1 cellular context compared by ENCODE assay signal in the genomic region with DNA sequence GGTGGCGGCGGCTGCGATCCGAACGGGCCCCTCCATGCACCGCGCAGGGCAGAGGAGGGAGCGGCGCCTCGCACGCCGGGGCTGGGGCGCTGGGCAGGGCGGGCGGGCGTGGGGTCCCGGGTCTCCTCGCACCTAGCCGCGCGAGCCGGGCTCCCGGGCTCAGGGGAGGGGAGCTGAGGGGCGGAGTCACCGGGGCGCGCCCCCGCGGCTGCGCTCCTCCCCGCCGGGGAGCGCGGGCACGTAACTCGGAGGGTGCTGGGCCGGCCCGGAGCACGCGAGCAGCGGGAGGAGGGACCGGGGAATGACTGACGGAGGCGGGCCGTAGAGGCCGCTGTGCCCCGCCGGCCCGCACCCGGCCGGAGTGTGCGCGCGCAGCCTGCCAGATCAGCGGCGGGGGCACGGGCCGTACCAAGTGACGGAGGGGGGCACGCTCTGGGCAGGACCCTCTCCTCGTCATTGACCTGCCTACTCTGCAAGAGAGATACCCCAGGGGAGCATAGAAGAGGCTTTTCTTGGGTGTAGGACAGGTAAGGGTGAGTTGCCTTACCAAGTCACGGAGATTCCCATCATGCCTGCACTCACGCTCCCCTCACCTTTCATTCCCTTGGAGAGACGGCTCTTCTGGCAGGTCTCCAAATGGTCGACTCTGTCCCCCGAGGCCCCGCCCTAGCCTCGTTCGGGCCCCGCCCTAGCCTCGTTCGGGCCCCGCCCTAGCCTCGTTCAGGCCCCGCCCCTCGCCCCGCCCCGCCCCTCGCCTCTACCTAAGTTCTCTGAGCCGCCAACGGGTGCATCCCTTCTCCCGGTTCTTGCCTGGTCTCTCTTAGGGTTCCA.
TF ChIP-seq lines count a peak whose summit lies in the region.

Gene CDON (minus strand): TSS at position 188 of the 831 bp plus-strand sequence. CDS start 39,390 bp downstream, outside the sequence.

TF ChIP-seq in GM12878, 131 proteins besides CTCF, POLR2A, EP300 and RAD21 (continued from another document and continues in another):
- TF ChIP-seq ZBTB11 (CRISPR knock-in tag; IDR thresholded peaks at IDR 0.05) (no peak), ELK1 (IDR thresholded peaks at IDR 0.05; ENCODE audit: low read depth, low read length) (no peak), POLR2AphosphoS5 (IDR thresholded peaks at IDR 0.05; ENCODE audit: low read length) (peak; percentile 59; the same call in 1 of the 2 replicates), TARDBP (IDR thresholded peaks at IDR 0.05; ENCODE audit: borderline replicate concordance) (no peak), ZNF384 (IDR thresholded peaks at IDR 0.05; ENCODE audit: borderline replicate concordance, low read depth, low read length) (no peak), IKZF2 (IDR thresholded peaks at IDR 0.05) (no peak; a peak in 1 of 4 replicates), FOS (IDR thresholded peaks at IDR 0.05; ENCODE audit: borderline replicate concordance, extremely low read depth, insufficient read length) (no peak), SIX5 (IDR thresholded peaks at IDR 0.05; ENCODE audit: low read depth, low read length, severe bottlenecking) (peak; percentile 17), IRF4 (IDR thresholded peaks at IDR 0.05; ENCODE audit: low read depth, low read length) (peak; percentile 61; the same call in 1 of the 2 replicates), HDAC2 (IDR thresholded peaks at IDR 0.05) (no peak), TCF7 (IDR thresholded peaks at IDR 0.05; ENCODE audit: borderline replicate concordance) (no peak), USF1 (IDR thresholded peaks at IDR 0.05; ENCODE audit: borderline replicate concordance, extremely low read length, insufficient read depth, low read depth, low read length) (no peak), CHD2 (IDR thresholded peaks at IDR 0.05; ENCODE audit: borderline replicate concordance, low read depth, low read length) (peak; percentile 47; the same call in 1 of the 2 replicates), MLLT1 (IDR thresholded peaks at IDR 0.05) (peak; percentile 71), STAT1 (conservative IDR thresholded peaks at IDR 0.05) (peak; percentile 98), EGR1 (IDR thresholded peaks at IDR 0.05; ENCODE audit: borderline replicate concordance in 1 of 2, low read depth in 2 of 2, low read length in 2 of 2) (no peak), CREB1 (IDR thresholded peaks at IDR 0.05; ENCODE audit: low read depth) (no peak), RAD51 (IDR thresholded peaks at IDR 0.05) (no peak), BCL3 (IDR thresholded peaks at IDR 0.05; ENCODE audit: borderline replicate concordance, insufficient read depth, low read depth, low read length, poor library complexity, severe bottlenecking) (no peak), YBX1 (IDR thresholded peaks at IDR 0.05) (no peak), CBX3 (IDR thresholded peaks at IDR 0.05; ENCODE audit: borderline replicate concordance, low read depth) (no peak), YY1 (IDR thresholded peaks at IDR 0.05; ENCODE audit: low read depth, low read length) (0 out of 2 replicates have a peak, but pooled peaks have one; percentile 32), RELA (IDR thresholded peaks at IDR 0.05; ENCODE audit: borderline replicate concordance, partially characterized antibody) (peak; percentile 95), NFXL1 (IDR thresholded peaks at IDR 0.05; ENCODE audit: borderline replicate concordance) (no peak), MYC (IDR thresholded peaks at IDR 0.05; ENCODE audit: insufficient read depth, insufficient read length, insufficient replicate concordance, low read length, severe bottlenecking) (no peak), NR2F1 (conservative IDR thresholded peaks at IDR 0.05) (peak; percentile 83), KAT2A (conservative IDR thresholded peaks at IDR 0.05; ENCODE audit: control insufficient read depth, low read depth, low read length) (no peak), WRNIP1 (IDR thresholded peaks at IDR 0.05; ENCODE audit: borderline replicate concordance, low read depth, low read length) (no peak), KLF5 (IDR thresholded peaks at IDR 0.05; ENCODE audit: partially characterized antibody) (peak; percentile 99)
- TF ChIP-seq, protein P1, sequence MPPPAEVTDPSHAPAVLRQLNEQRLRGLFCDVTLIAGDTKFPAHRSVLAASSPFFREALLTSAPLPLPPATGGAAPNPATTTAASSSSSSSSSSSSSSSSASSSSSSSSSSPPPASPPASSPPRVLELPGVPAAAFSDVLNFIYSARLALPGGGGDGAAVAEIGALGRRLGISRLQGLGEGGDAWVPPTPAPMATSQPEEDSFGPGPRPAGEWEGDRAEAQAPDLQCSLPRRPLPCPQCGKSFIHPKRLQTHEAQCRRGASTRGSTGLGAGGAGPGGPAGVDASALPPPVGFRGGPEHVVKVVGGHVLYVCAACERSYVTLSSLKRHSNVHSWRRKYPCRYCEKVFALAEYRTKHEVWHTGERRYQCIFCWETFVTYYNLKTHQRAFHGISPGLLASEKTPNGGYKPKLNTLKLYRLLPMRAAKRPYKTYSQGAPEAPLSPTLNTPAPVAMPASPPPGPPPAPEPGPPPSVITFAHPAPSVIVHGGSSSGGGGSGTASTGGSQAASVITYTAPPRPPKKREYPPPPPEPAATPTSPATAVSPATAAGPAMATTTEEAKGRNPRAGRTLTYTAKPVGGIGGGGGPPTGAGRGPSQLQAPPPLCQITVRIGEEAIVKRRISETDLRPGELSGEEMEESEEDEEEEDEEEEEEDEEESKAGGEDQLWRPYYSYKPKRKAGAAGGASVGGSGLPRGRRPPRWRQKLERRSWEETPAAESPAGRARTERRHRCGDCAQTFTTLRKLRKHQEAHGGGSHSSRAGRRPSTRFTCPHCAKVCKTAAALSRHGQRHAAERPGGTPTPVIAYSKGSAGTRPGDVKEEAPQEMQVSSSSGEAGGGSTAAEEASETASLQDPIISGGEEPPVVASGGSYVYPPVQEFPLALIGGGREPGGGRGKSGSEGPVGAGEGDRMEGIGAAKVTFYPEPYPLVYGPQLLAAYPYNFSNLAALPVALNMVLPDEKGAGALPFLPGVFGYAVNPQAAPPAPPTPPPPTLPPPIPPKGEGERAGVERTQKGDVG (CRISPR knock-in tag; IDR thresholded peaks at IDR 0.05) = no peak
- TF ChIP-seq, protein P2, sequence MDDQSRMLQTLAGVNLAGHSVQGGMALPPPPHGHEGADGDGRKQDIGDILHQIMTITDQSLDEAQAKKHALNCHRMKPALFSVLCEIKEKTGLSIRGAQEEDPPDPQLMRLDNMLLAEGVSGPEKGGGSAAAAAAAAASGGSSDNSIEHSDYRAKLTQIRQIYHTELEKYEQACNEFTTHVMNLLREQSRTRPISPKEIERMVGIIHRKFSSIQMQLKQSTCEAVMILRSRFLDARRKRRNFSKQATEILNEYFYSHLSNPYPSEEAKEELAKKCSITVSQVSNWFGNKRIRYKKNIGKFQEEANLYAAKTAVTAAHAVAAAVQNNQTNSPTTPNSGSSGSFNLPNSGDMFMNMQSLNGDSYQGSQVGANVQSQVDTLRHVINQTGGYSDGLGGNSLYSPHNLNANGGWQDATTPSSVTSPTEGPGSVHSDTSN (IDR thresholded peaks at IDR 0.05; ENCODE audit: insufficient replicate concordance, low read depth, low read length) = peak; percentile 87
- TF ChIP-seq, protein P3, sequence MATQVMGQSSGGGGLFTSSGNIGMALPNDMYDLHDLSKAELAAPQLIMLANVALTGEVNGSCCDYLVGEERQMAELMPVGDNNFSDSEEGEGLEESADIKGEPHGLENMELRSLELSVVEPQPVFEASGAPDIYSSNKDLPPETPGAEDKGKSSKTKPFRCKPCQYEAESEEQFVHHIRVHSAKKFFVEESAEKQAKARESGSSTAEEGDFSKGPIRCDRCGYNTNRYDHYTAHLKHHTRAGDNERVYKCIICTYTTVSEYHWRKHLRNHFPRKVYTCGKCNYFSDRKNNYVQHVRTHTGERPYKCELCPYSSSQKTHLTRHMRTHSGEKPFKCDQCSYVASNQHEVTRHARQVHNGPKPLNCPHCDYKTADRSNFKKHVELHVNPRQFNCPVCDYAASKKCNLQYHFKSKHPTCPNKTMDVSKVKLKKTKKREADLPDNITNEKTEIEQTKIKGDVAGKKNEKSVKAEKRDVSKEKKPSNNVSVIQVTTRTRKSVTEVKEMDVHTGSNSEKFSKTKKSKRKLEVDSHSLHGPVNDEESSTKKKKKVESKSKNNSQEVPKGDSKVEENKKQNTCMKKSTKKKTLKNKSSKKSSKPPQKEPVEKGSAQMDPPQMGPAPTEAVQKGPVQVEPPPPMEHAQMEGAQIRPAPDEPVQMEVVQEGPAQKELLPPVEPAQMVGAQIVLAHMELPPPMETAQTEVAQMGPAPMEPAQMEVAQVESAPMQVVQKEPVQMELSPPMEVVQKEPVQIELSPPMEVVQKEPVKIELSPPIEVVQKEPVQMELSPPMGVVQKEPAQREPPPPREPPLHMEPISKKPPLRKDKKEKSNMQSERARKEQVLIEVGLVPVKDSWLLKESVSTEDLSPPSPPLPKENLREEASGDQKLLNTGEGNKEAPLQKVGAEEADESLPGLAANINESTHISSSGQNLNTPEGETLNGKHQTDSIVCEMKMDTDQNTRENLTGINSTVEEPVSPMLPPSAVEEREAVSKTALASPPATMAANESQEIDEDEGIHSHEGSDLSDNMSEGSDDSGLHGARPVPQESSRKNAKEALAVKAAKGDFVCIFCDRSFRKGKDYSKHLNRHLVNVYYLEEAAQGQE (IDR thresholded peaks at IDR 0.05; ENCODE audit: low read depth, low read length) = no peak
